In the genomic region with DNA sequence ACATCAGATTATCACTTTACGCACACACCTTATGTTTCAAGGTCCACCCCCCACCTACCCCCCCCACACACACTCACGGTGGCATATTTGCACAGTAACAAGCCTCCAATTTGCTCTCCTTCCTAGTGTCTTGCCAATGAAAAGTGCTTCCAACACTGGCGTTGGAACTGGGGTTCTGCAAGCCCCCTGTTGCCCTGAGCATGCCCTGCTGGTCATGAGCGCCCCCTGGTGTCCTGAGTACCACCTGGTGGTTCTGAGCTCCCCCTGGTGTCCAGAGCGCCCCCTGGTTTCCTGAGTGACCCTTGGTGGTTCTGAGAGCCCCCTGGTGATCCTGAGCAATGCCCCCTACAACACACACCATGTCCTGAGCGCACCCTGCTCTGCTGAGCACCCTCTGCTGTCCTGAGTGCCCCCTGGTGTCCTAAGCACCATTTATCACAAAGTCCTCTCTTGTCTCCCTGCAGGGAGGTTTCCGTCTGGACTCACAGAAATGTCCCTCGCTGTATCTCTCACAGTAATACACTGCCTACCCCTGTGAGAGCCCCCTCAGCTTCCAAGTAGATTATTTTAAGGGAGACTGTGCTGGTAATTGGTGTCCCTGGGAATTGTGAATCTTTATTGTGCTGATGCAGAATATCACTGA, we compare ENCODE assay signal across 8 cellular contexts.
DNase-seq lines count a peak whose midpoint lies in the region; ATAC-seq and TF ChIP-seq lines count a peak whose summit lies in the region.
"Not testable (repeated sequence)": the region's sequence is repeated elsewhere in the genome, so short reads cannot be mapped to it uniquely, and the experiment has no call there.

No MANE protein-coding gene starts in this region.

- POLR2A ChIA-PET in Panc1 (lab: Charles Lee); activated CD4-positive, alpha-beta memory T cell treated with anti-CD3 and anti-CD28 coated beads, Interleukin-2, amount 10 ng/mL, durations not matched to agents 7 days and 5 days (lab: Charles Lee); MCF 10A (lab: Yijun Ruan, JAX): not testable (repeated sequence)

- not testable (repeated sequence) for H3K79me2 ChIP-seq in Loucy (ENCODE audit: insufficient read depth, low read length)

- H3K9ac ChIP-seq in Loucy (ENCODE audit: low read depth, low read length, poor library complexity, severe bottlenecking): not testable (repeated sequence)

- not testable (repeated sequence) for H3K27ac ChIP-seq in Panc1 (ENCODE audit: low read length)

- H3K36me3 Mint-ChIP-seq in activated CD4-positive, alpha-beta memory T cell treated with anti-CD3 and anti-CD28 coated beads, Interleukin-2, amount 10 ng/mL, durations not matched to agents 7 days and 5 days (ENCODE audit: low read depth); activated T-cell treated with anti-CD3 and anti-CD28 coated beads, Interleukin-2, amount 50 U/mL, for 72 hours (ENCODE audit: insufficient read depth in 2 of 2); activated naive CD4-positive, alpha-beta T cell treated with anti-CD3 and anti-CD28 coated beads for 36 hours (ENCODE audit: low read depth); MCF 10A (ENCODE audit: insufficient read depth, unreplicated experiment): not testable (repeated sequence)

- not testable (repeated sequence) for BruUV-seq in Panc1 (replicated peaks; lab: Mats Ljungman, UMichigan); MCF 10A (replicated peaks; lab: Mats Ljungman, UMichigan)

- not testable (repeated sequence) for H2AFZ ChIP-seq in Loucy (ENCODE audit: low read length)

- peaks cover 60% of the 10 kb centered on the region for H3K4me1 ChIP-seq in Loucy (ENCODE audit: insufficient read depth, low read length, poor library complexity, severe bottlenecking)
- not testable (repeated sequence) for H3K4me1 ChIP-seq in Panc1 (ENCODE audit: control insufficient read depth, insufficient read depth, low read length)

- not testable (repeated sequence) for H3K4me3 Mint-ChIP-seq in activated CD4-positive, alpha-beta memory T cell treated with anti-CD3 and anti-CD28 coated beads, Interleukin-2, amount 10 ng/mL, durations not matched to agents 7 days and 5 days; activated naive CD4-positive, alpha-beta T cell treated with anti-CD3 and anti-CD28 coated beads for 36 hours; MCF 10A (ENCODE audit: unreplicated experiment); stimulated activated naive CD8-positive, alpha-beta T cell treated with anti-CD3 and anti-CD28 coated beads, Interleukin-15, amount 100 ng/mL, for 72 hours
- peak overlapping the region in 1 of 2 donors; percentile 21 for H3K4me3 Mint-ChIP-seq in activated T-cell treated with anti-CD3 and anti-CD28 coated beads, Interleukin-2, amount 50 U/mL, for 72 hours

- H3F3A ChIP-seq in Loucy (ENCODE audit: low read depth): not testable (repeated sequence)

- in situ Hi-C loops in Panc1 (cut with HindIII; ENCODE audit: low pct_unique_long_range_greater_than_20kb, low sequenced_read_pairs): not testable (repeated sequence)

- not testable (repeated sequence) for H3K36me3 ChIP-seq in Loucy (ENCODE audit: insufficient read depth, low read length); Panc1 (ENCODE audit: control insufficient read depth, insufficient read depth, low read length)

- not testable (repeated sequence) for H3K4me1 Mint-ChIP-seq in activated CD4-positive, alpha-beta memory T cell treated with anti-CD3 and anti-CD28 coated beads, Interleukin-2, amount 10 ng/mL, durations not matched to agents 7 days and 5 days; activated naive CD4-positive, alpha-beta T cell treated with anti-CD3 and anti-CD28 coated beads for 36 hours (ENCODE audit: low read depth); MCF 10A (ENCODE audit: insufficient read depth, unreplicated experiment)
- peaks cover 12% of the 10 kb centered on the region for H3K4me1 Mint-ChIP-seq in activated T-cell treated with anti-CD3 and anti-CD28 coated beads, Interleukin-2, amount 50 U/mL, for 72 hours (ENCODE audit: low read depth)
- H3K4me1 Mint-ChIP-seq in stimulated activated naive CD8-positive, alpha-beta T cell treated with anti-CD3 and anti-CD28 coated beads, Interleukin-15, amount 100 ng/mL, for 72 hours: peaks cover 15% of the 10 kb centered on the region

- CTCF ChIA-PET in Panc1 (lab: Charles Lee): interaction anchor here (0.6 to 0.7 kb wide), 2 partner anchors 79 to 298 kb away, joined by 3 to 9 read pairs; no protein-coding TSS in a partner anchor
- CTCF ChIA-PET in activated CD4-positive, alpha-beta memory T cell treated with anti-CD3 and anti-CD28 coated beads, Interleukin-2, amount 10 ng/mL, durations not matched to agents 7 days and 5 days (lab: Charles Lee): not testable (repeated sequence)
- CTCF ChIA-PET in activated naive CD4-positive, alpha-beta T cell treated with anti-CD3 and anti-CD28 coated beads for 36 hours (lab: Charles Lee): interaction anchor here (0.7 to 2.7 kb wide), 9 partner anchors 8 to 1121 kb away, joined by 3 to 20 read pairs (median 4); no protein-coding TSS in a partner anchor
- CTCF ChIA-PET in MCF 10A (lab: Yijun Ruan, JAX): interaction anchor here (0.7 to 1.6 kb wide), 3 partner anchors 65 to 314 kb away, joined by 3 to 4 read pairs (median 3); no protein-coding TSS in a partner anchor

- intact Hi-C loops in Panc1 (cut with micrococcal nuclease; ENCODE audit: unreplicated experiment); activated naive CD4-positive, alpha-beta T cell treated with anti-CD3 and anti-CD28 coated beads for 36 hours (cut with micrococcal nuclease); MCF 10A (cut with micrococcal nuclease): not testable (repeated sequence)

- not testable (repeated sequence) for H4K20me1 ChIP-seq in Loucy (ENCODE audit: insufficient read depth, low read length, poor library complexity, severe bottlenecking)

- not testable (repeated sequence) for H3K9me3 ChIP-seq in Loucy (ENCODE audit: insufficient read depth, low read depth, low read length); Panc1 (ENCODE audit: control insufficient read depth, insufficient read depth, low read depth, low read length)

- not testable (repeated sequence) for H3K4me3 ChIP-seq in Loucy (ENCODE audit: low read length, poor library complexity, severe bottlenecking); Panc1 (ENCODE audit: low read depth in 2 of 2, low read length in 2 of 2)

- not testable (repeated sequence) for ATAC-seq in Panc1; stimulated activated naive CD8-positive, alpha-beta T cell treated with anti-CD3 and anti-CD28 coated beads, Interleukin-15, amount 100 ng/mL, for 72 hours
- ATAC-seq in activated T-cell treated with anti-CD3 and anti-CD28 coated beads, Interleukin-2, amount 50 U/mL, for 72 hours (replicated peaks in 1 of 2): peak in 1 of 2 donors; percentile 23

- H3K27me3 Mint-ChIP-seq in activated CD4-positive, alpha-beta memory T cell treated with anti-CD3 and anti-CD28 coated beads, Interleukin-2, amount 10 ng/mL, durations not matched to agents 7 days and 5 days: peaks cover 14% of the 10 kb centered on the region
- not testable (repeated sequence) for H3K27me3 Mint-ChIP-seq in activated T-cell treated with anti-CD3 and anti-CD28 coated beads, Interleukin-2, amount 50 U/mL, for 72 hours (ENCODE audit: low read depth); activated naive CD4-positive, alpha-beta T cell treated with anti-CD3 and anti-CD28 coated beads for 36 hours (ENCODE audit: low read depth)
- H3K27me3 Mint-ChIP-seq in MCF 10A (ENCODE audit: insufficient read depth, unreplicated experiment): peaks cover 37% of the 10 kb centered on the region
- peaks cover 12% of the 10 kb centered on the region for H3K27me3 Mint-ChIP-seq in stimulated activated naive CD8-positive, alpha-beta T cell treated with anti-CD3 and anti-CD28 coated beads, Interleukin-15, amount 100 ng/mL, for 72 hours

- not testable (repeated sequence) for H3K9me3 Mint-ChIP-seq in activated CD4-positive, alpha-beta memory T cell treated with anti-CD3 and anti-CD28 coated beads, Interleukin-2, amount 10 ng/mL, durations not matched to agents 7 days and 5 days; activated T-cell treated with anti-CD3 and anti-CD28 coated beads, Interleukin-2, amount 50 U/mL, for 72 hours; activated naive CD4-positive, alpha-beta T cell treated with anti-CD3 and anti-CD28 coated beads for 36 hours; MCF 10A (ENCODE audit: unreplicated experiment); stimulated activated naive CD8-positive, alpha-beta T cell treated with anti-CD3 and anti-CD28 coated beads, Interleukin-15, amount 100 ng/mL, for 72 hours

- H3K4me2 ChIP-seq in Loucy (ENCODE audit: low read depth, low read length, poor library complexity, severe bottlenecking): not testable (repeated sequence)

- not testable (repeated sequence) for H3K9me2 ChIP-seq in Loucy (replicated peaks; ENCODE audit: low read depth, low read length)

- DNase-seq in Panc1 (ENCODE audit: low read depth, low spot score); MCF 10A (ENCODE audit: unreplicated experiment): not testable (repeated sequence)
- DNase-seq in activated CD4-positive, alpha-beta memory T cell treated with anti-CD3 and anti-CD28 coated beads, Interleukin-2, amount 10 ng/mL, durations not matched to agents 7 days and 5 days: peak; percentile 24
- peak; percentile 38 for DNase-seq in activated T-cell treated with anti-CD3 and anti-CD28 coated beads, Interleukin-2, amount 50 U/mL, for 1 hour
- peak; percentile 50 to 51 for DNase-seq in activated T-cell treated with anti-CD3 and anti-CD28 coated beads, Interleukin-2, amount 50 U/mL, for 72 hours
- peak; percentile 25 for DNase-seq in activated naive CD4-positive, alpha-beta T cell treated with anti-CD3 and anti-CD28 coated beads for 36 hours
- peak; percentile 36 to 48 for DNase-seq in stimulated activated naive CD8-positive, alpha-beta T cell treated with anti-CD3 and anti-CD28 coated beads, Interleukin-15, amount 100 ng/mL, for 72 hours

- H3K27ac Mint-ChIP-seq in activated CD4-positive, alpha-beta memory T cell treated with anti-CD3 and anti-CD28 coated beads, Interleukin-2, amount 10 ng/mL, durations not matched to agents 7 days and 5 days; activated T-cell treated with anti-CD3 and anti-CD28 coated beads, Interleukin-2, amount 50 U/mL, for 72 hours; activated naive CD4-positive, alpha-beta T cell treated with anti-CD3 and anti-CD28 coated beads for 36 hours; MCF 10A (ENCODE audit: low read depth, unreplicated experiment); stimulated activated naive CD8-positive, alpha-beta T cell treated with anti-CD3 and anti-CD28 coated beads, Interleukin-15, amount 100 ng/mL, for 72 hours: not testable (repeated sequence)

- not testable (repeated sequence) for H3K27me3 ChIP-seq in Loucy (ENCODE audit: insufficient read depth, low read length, poor library complexity, severe bottlenecking); Panc1 (ENCODE audit: control insufficient read depth, insufficient read depth, low read length)

- TF ChIP-seq CTCF in Loucy (conservative IDR thresholded peaks at IDR 0.05; ENCODE audit: low read length) (peak; percentile 67), Panc1 (IDR thresholded peaks at IDR 0.05) (peak; percentile 68), MCF 10A (IDR thresholded peaks at IDR 0.05; ENCODE audit: unreplicated experiment) (peak; percentile 29)
